10 cellular contexts compared by ENCODE assay signal in genomic region chr20:967796-968742, GRCh38. TPM values are rescaled to one million over a fixed set of nuclear protein-coding genes. Genes with fewer than 3 reads are reported as not detected.
DNase-seq lines count a peak whose midpoint lies in the region; ATAC-seq, FAIRE-seq and TF ChIP-seq lines count a peak whose summit lies in the region.
"Had no signal": no experiment of that assay in that cellular context is flagged by ENCODE, and none has a peak within 500 bp of the region (broad histone marks: within the 10 kb centered on the region; RNA-seq: fewer than 3 reads in every experiment).

No MANE protein-coding gene starts in this region.

- ATAC-seq in A549, result peak in 1 of 2 experiments; percentile 55; a peak in 3 of 6 replicates
- ATAC-seq in heart right ventricle, result no peak
- ATAC-seq: stimulated activated effector memory CD8-positive, alpha-beta T cell treated with anti-CD3 and anti-CD28 coated beads, Interleukin-12 subunit alpha, Interleukin-12 subunit beta, amount 100 ng/mL, for 72 hours had no signal

- TF ChIP-seq POLR2A in A549 (IDR thresholded peaks at IDR 0.05; ENCODE audit: low read length) (no peak), sigmoid colon (IDR thresholded peaks at IDR 0.05) (no peak)

- intact Hi-C loops in sigmoid colon (cut with DNase I) (no loop called here), heart right ventricle (cut with DNase I) (loop anchor here in 3 of 10 donors (10.0 kb wide), 2 partner anchors 227 to 247 kb away; no protein-coding TSS in a partner anchor)

- 50% methylated on average over 15 of the region's 16 CpGs for WGBS in A549 (ENCODE audit: missing lambda C conversion rate)
- WGBS in endodermal cell (ENCODE audit: insufficient coverage in 1 of 2, insufficient read length in 1 of 2), 2 experiments, result 91 to 92% methylated on average over 15 to 16 of the region's 16 CpGs
- 88 to 90% methylated on average over 16 of the region's 16 CpGs for WGBS in sigmoid colon, 2 donors
- 87 to 89% methylated on average over 16 of the region's 16 CpGs for WGBS in heart right ventricle, 2 donors

- H3K27ac Mint-ChIP-seq in endodermal cell, result no peak overlapping the region
- H3K27ac Mint-ChIP-seq: stimulated activated effector memory CD8-positive, alpha-beta T cell treated with anti-CD3 and anti-CD28 coated beads, Interleukin-12 subunit alpha, Interleukin-12 subunit beta, amount 100 ng/mL, for 72 hours had no signal

- H3K9me3 Mint-ChIP-seq in endodermal cell, result peaks cover 5% of the 10 kb centered on the region
- H3K9me3 Mint-ChIP-seq: stimulated activated effector memory CD8-positive, alpha-beta T cell treated with anti-CD3 and anti-CD28 coated beads, Interleukin-12 subunit alpha, Interleukin-12 subunit beta, amount 100 ng/mL, for 72 hours had no signal

- no peak overlapping the region for H3K4me2 ChIP-seq in A549

- no peaks in the 10 kb centered on the region for H3K27me3 ChIP-seq in NT2/D1 (ENCODE audit: insufficient read depth, insufficient read length)
- peaks cover 6% of the 10 kb centered on the region for H3K27me3 ChIP-seq in endodermal cell (ENCODE audit: control insufficient read depth, insufficient read depth, low read length, poor library complexity, severe bottlenecking)
- H3K27me3 ChIP-seq in sigmoid colon, result peaks cover 0 to 5% (median 0%) of the 10 kb centered on the region in 3 donors
- peaks cover 0 to 49% (median 16%) of the 10 kb centered on the region in 7 donors for H3K27me3 ChIP-seq in heart right ventricle
- H3K27me3 ChIP-seq: right atrium auricular region had no signal

- H3K4me1 ChIP-seq in A549 (no peaks in the 10 kb centered on the region), NT2/D1 (ENCODE audit: insufficient read depth, insufficient read length) (peaks cover 1% of the 10 kb centered on the region), endodermal cell (ENCODE audit: control insufficient read depth, insufficient read depth, low read length) (no peaks in the 10 kb centered on the region), sigmoid colon (no peaks in the 10 kb centered on the region), heart right ventricle (no peaks in the 10 kb centered on the region)
- H3K4me1 ChIP-seq: right atrium auricular region had no signal

- DNase-seq in A549 (ENCODE audit: low read depth in 1 of 2, low spot score in 1 of 2) (peak in 1 of 2 experiments; percentile 76), GM12864 (ENCODE audit: low read depth) (peak; percentile 26), NT2/D1 (ENCODE audit: low read depth, low spot score) (peak; percentile 38), endodermal cell (peak; percentile 62), superior temporal gyrus (ENCODE audit: extremely low spot score) (no peak), NCI-H1092 (lab: John Stamatoyannopoulos, UW) (no peak), sigmoid colon (no peak), heart right ventricle (no peak)

- H3K9me3 ChIP-seq in A549 (peaks cover 3% of the 10 kb centered on the region; the same call in 1 of the 3 replicates), NT2/D1 (ENCODE audit: insufficient read depth, low read length) (no peaks in the 10 kb centered on the region; the same call in 1 of the 2 replicates), endodermal cell (ENCODE audit: control insufficient read depth, low read length) (no peaks in the 10 kb centered on the region), sigmoid colon (no peaks in the 10 kb centered on the region), heart right ventricle (peaks cover 0 to 4% (median 0%) of the 10 kb centered on the region in 11 donors)
- H3K9me3 ChIP-seq: right atrium auricular region had no signal

- CTCF ChIA-PET in A549 (lab: Yijun Ruan, JAX), result interaction anchor here (0.6 to 25.7 kb wide), 3 partner anchors 12 to 480 kb away, joined by 3 to 872 read pairs (median 127); partner anchors contain the start of gene FAM110A

- no peaks in the 10 kb centered on the region for H3K4me1 Mint-ChIP-seq in endodermal cell
- H3K4me1 Mint-ChIP-seq: stimulated activated effector memory CD8-positive, alpha-beta T cell treated with anti-CD3 and anti-CD28 coated beads, Interleukin-12 subunit alpha, Interleukin-12 subunit beta, amount 100 ng/mL, for 72 hours had no signal

- H3K4me3 ChIP-seq in A549 (no peak overlapping the region), GM12864 (ENCODE audit: low read depth, low read length) (no peak overlapping the region), NT2/D1 (ENCODE audit: insufficient read length, low read depth) (no peak overlapping the region), endodermal cell (ENCODE audit: low read length) (no peak overlapping the region), sigmoid colon (no peak overlapping the region), heart right ventricle (no peak overlapping the region)
- H3K4me3 ChIP-seq: right atrium auricular region had no signal

- TF ChIP-seq CTCF in A549 (IDR thresholded peaks at IDR 0.05) (no peak), GM12864 (IDR thresholded peaks at IDR 0.05; ENCODE audit: low read depth, low read length, missing control alignments) (no peak), endodermal cell (conservative IDR thresholded peaks at IDR 0.05) (no peak), sigmoid colon (IDR thresholded peaks at IDR 0.05) (no peak), heart right ventricle (IDR thresholded peaks at IDR 0.05) (no peak)

- no peak for TF ChIP-seq EP300 in A549 (IDR thresholded peaks at IDR 0.05)
- TF ChIP-seq EP300 in sigmoid colon (IDR thresholded peaks at IDR 0.05), result no peak

- H3K27me3 Mint-ChIP-seq in endodermal cell (ENCODE audit: insufficient read depth), result peaks cover 6% of the 10 kb centered on the region

- H3K9ac ChIP-seq in NT2/D1 (ENCODE audit: insufficient read length, low read depth) (no peak overlapping the region), endodermal cell (ENCODE audit: extremely low read depth, low read length, poor library complexity, severe bottlenecking) (no peak overlapping the region)

- no peak overlapping the region for H3K4me3 Mint-ChIP-seq in endodermal cell
- H3K4me3 Mint-ChIP-seq: stimulated activated effector memory CD8-positive, alpha-beta T cell treated with anti-CD3 and anti-CD28 coated beads, Interleukin-12 subunit alpha, Interleukin-12 subunit beta, amount 100 ng/mL, for 72 hours had no signal

- no peak overlapping the region for H3K27ac ChIP-seq in A549
- H3K27ac ChIP-seq in endodermal cell (ENCODE audit: low read depth, low read length), result no peak overlapping the region
- H3K27ac ChIP-seq in sigmoid colon, result no peak overlapping the region
- no peak overlapping the region for H3K27ac ChIP-seq in heart right ventricle
- H3K27ac ChIP-seq: right atrium auricular region had no signal

- FAIRE-seq in A549 (lab: Jason Lieb, UNC), result no peak

- no peak for TF ChIP-seq RAD21 in A549 (conservative IDR thresholded peaks at IDR 0.05 in 1 of 2, IDR thresholded peaks at IDR 0.05 in 1 of 2)

- no peaks in the 10 kb centered on the region for H3K36me3 Mint-ChIP-seq in endodermal cell (ENCODE audit: low read depth)
- H3K36me3 Mint-ChIP-seq: stimulated activated effector memory CD8-positive, alpha-beta T cell treated with anti-CD3 and anti-CD28 coated beads, Interleukin-12 subunit alpha, Interleukin-12 subunit beta, amount 100 ng/mL, for 72 hours had no signal

- POLR2A ChIA-PET in A549 (lab: Yijun Ruan, JAX), result no interaction called here

- no peaks in the 10 kb centered on the region for H3K36me3 ChIP-seq in NT2/D1 (ENCODE audit: insufficient read depth, insufficient read length, low read length)
- H3K36me3 ChIP-seq in endodermal cell (ENCODE audit: control insufficient read depth, insufficient read depth, low read length), result no peaks in the 10 kb centered on the region
- H3K36me3 ChIP-seq in sigmoid colon, result no peaks in the 10 kb centered on the region
- H3K36me3 ChIP-seq in heart right ventricle, result no peaks in the 10 kb centered on the region
- H3K36me3 ChIP-seq: right atrium auricular region had no signal

TF ChIP-seq in A549, 52 proteins besides CTCF, POLR2A, EP300 and RAD21:
- TF ChIP-seq USF2 (IDR thresholded peaks at IDR 0.05), result peak; percentile 98
- no peak for TF ChIP-seq MAFK (IDR thresholded peaks at IDR 0.05; ENCODE audit: partially characterized antibody)

RNA-seq across cellular contexts. Expression of gene RSPO4, which starts 34.0 kb away (rescaled TPM):
- polyA plus RNA-seq in A549 (2011; rRNA removed) (not detected in 2 replicates), A549 (2017; fragmentation: RNase III; extraction: RNeasy Plus Mini Kit Qiagen cat#74134 plus additional on column Dnase treatment) (not detected in 3 replicates), sigmoid colon (under 1 TPM in 1 of 3 donors, not detected in 2; 0.09 TPM), heart right ventricle (under 1 TPM in 1 of 2 donors, not detected in 1; 0.07 TPM)
- not detected in 2 replicates for polyA plus RNA-seq in A549 (2012; cell fraction: cytosol; rRNA removed)
- 0.02 TPM in 1 of 2 replicates, not detected in the other for polyA plus RNA-seq in A549 (2012; cell fraction: nucleus; rRNA removed)
- polyA minus RNA-seq in A549 (2011; rRNA and poly(A)+ RNA removed), result not detected in 2 replicates
- total RNA-seq in endodermal cell (1 to 10 TPM; 3.8 to 7.6 TPM), sigmoid colon (not detected), heart right ventricle (under 1 TPM in 1 of 10 donors, not detected in 9; 0.61 TPM)
- polyA plus RNA-seq in endodermal cell (2013, experiment 1 of 2), result 2.0 TPM
- 1.8 TPM for polyA plus RNA-seq in endodermal cell (2013, experiment 2 of 2)

RNA-seq across cellular contexts. Expression of gene ANGPT4, which starts 51.9 kb away (rescaled TPM):
- 0.03 TPM in 1 of 2 replicates, not detected in the other for polyA plus RNA-seq in A549 (2011; rRNA removed)
- polyA plus RNA-seq in A549 (2012; cell fraction: cytosol; rRNA removed), result 0.01 TPM in 2 replicates
- 0.01 and 0.02 TPM in 2 replicates for polyA plus RNA-seq in A549 (2012; cell fraction: nucleus; rRNA removed)
- 0.03 to 0.04 TPM (median 0.03 TPM) in 3 replicates for polyA plus RNA-seq in A549 (2017; fragmentation: RNase III; extraction: RNeasy Plus Mini Kit Qiagen cat#74134 plus additional on column Dnase treatment)
- polyA minus RNA-seq in A549 (2011; rRNA and poly(A)+ RNA removed), result not detected in 2 replicates
- under 1 TPM; 0.31 to 0.51 TPM for total RNA-seq in endodermal cell
- polyA plus RNA-seq in endodermal cell (2013, experiment 1 of 2), result 0.18 TPM
- polyA plus RNA-seq in endodermal cell (2013, experiment 2 of 2), result 0.21 TPM
- under 1 TPM in 3 of 4 donors, not detected in 1; under 0.01 to 0.28 (median 0.27) TPM for total RNA-seq in sigmoid colon
- polyA plus RNA-seq in sigmoid colon, result under 1 TPM in 1 of 3 donors, not detected in 2; 0.19 TPM
- total RNA-seq in heart right ventricle, result under 1 TPM in 2 of 10 donors, not detected in 8; 0.05 to 0.44 TPM
- under 1 TPM; 0.14 to 0.37 TPM for polyA plus RNA-seq in heart right ventricle

Comparison
In these comparisons a context has a peak if more than half of its experiments do, and no peak if none do; other contexts are left out.
1. DNase-seq: peak in GM12864 (single experiment), NT2/D1 (single experiment) and endodermal cell (single experiment); none in superior temporal gyrus (single experiment), NCI-H1092 (single experiment), sigmoid colon (single experiment) and heart right ventricle (0 of 2).